9 cellular contexts compared by ENCODE assay signal in the genomic region with DNA sequence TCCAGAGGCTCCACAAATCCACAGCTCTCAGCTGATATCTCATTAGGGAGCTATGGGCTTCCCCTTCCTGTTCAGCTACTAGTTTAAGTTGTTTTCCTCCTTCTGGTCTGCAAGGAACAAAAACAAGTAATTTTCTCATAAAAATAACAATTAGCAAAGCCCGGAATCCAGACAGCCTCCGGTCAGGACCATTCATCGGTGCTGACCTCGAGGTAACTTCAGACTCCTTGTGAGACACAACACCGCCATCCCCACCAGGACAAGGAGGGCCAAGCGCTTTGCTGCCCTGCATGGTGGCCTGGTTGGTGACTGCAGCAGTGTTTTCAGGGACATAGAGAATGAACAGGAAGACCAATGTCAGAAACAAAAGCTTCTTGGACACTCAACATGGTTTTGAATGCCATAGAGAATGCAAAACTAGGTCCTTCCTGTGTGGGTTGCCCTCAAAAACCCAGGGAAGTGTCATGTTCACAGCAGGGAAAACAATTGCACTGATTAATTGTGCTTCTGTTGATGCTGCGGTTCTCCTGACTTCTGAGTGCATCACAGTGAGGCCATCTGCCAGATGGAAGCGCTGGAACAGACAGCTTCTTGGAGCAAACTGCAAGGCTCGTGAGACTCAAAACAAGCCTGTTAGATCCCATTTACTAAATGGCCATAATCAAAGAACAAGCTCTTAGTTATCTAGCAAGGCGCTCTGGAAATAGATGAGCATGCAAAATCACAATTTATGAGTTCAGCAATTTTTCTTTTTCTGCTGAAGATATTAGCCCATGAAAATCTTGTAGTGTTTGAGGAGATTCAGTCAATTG.
DNase-seq lines count a peak whose midpoint lies in the region; FAIRE-seq and TF ChIP-seq lines count a peak whose summit lies in the region.
"Had no signal": no experiment of that assay in that cellular context is flagged by ENCODE, and none has a peak within 500 bp of the region (broad histone marks: within the 10 kb centered on the region; RNA-seq: fewer than 3 reads in every experiment).

No MANE protein-coding gene starts in this region.

- peak; percentile 49 for DNase-seq in HT1080 (ENCODE audit: low read depth)
- peak; percentile 95 for DNase-seq in astrocyte (ENCODE audit: low read depth)
- peak; percentile 83 for DNase-seq in kidney
- DNase-seq in smooth muscle cell (lab: John Stamatoyannopoulos, UW; ENCODE audit: unreplicated experiment) = no peak
- no peak for DNase-seq in activated effector memory CD4-positive, alpha-beta T cell treated with anti-CD3 and anti-CD28 coated beads, Interleukin-2, amount 50 U/mL, for 16 hours
- no peak for DNase-seq in stimulated activated CD4-positive, alpha-beta T cell treated with anti-CD3 and anti-CD28 coated beads, Interleukin-15, amount 100 ng/mL, for 24 hours
- DNase-seq in SW 1271 (lab: John Stamatoyannopoulos, UW) = no peak
- DNase-seq in effector CD4-positive, alpha-beta T cell = no peak
- DNase-seq: Kasumi-1 had no signal

- H3F3A ChIP-seq in smooth muscle cell (ENCODE audit: low read depth) = peaks cover 11% of the 10 kb centered on the region

- H3K27ac Mint-ChIP-seq in astrocyte (ENCODE audit: unreplicated experiment) = peak overlapping the region; percentile 4

- H3K4me1 ChIP-seq in astrocyte (ENCODE audit: insufficient read depth, low read length) (peaks cover 44% of the 10 kb centered on the region), kidney (ENCODE audit: control insufficient read depth in 1 of 2, insufficient read depth in 1 of 2, low read depth in 1 of 2, low read length in 2 of 2) (peaks cover 52 to 74% of the 10 kb centered on the region in 2 donors), smooth muscle cell (ENCODE audit: low read depth) (no peaks in the 10 kb centered on the region)

- peaks cover 2% of the 10 kb centered on the region for H3K27me3 Mint-ChIP-seq in astrocyte (ENCODE audit: low read depth, unreplicated experiment)

- H3K36me3 ChIP-seq in astrocyte (ENCODE audit: insufficient read depth, low read length) (no peaks in the 10 kb centered on the region), kidney (ENCODE audit: control insufficient read depth in 1 of 2, insufficient read depth in 2 of 2, low read length in 2 of 2) (no peaks in the 10 kb centered on the region), smooth muscle cell (ENCODE audit: low read depth) (no peaks in the 10 kb centered on the region)

- H3K9me3 Mint-ChIP-seq in astrocyte (ENCODE audit: unreplicated experiment) = no peaks in the 10 kb centered on the region

- 69% methylated on average over 10 of the region's 10 CpGs for WGBS in smooth muscle cell (ENCODE audit: low lambda C conversion rate)

- H3K9ac ChIP-seq in astrocyte (ENCODE audit: low read length) (peak overlapping the region; percentile 40), kidney (ENCODE audit: low read length in 2 of 2) (no peak overlapping the region), smooth muscle cell (ENCODE audit: low read depth) (no peak overlapping the region)

- H3K79me2 ChIP-seq in astrocyte (ENCODE audit: insufficient read depth, low read length) (no peaks in the 10 kb centered on the region), smooth muscle cell (ENCODE audit: low read depth) (no peaks in the 10 kb centered on the region)

- TF ChIP-seq CTCF in astrocyte (IDR thresholded peaks at IDR 0.05; ENCODE audit: insufficient read depth, low read depth, low read length) = no peak
- no peak for TF ChIP-seq CTCF in kidney (IDR thresholded peaks at IDR 0.05; ENCODE audit: borderline replicate concordance, extremely low read depth, insufficient read depth)
- TF ChIP-seq CTCF in smooth muscle cell (IDR thresholded peaks at IDR 0.05; ENCODE audit: borderline replicate concordance, insufficient read depth, poor library complexity, severe bottlenecking) = no peak

- H2AFZ ChIP-seq in astrocyte (ENCODE audit: low read depth, low read length) (peak overlapping the region; percentile 37), smooth muscle cell (ENCODE audit: low read depth) (peak overlapping the region; percentile 65)

- peak overlapping the region; percentile 56 for H3K27ac ChIP-seq in astrocyte (ENCODE audit: low read depth, low read length)
- peak overlapping the region; percentile 47 to 84 for H3K27ac ChIP-seq in kidney (ENCODE audit: low read depth in 2 of 2, low read length in 2 of 2)
- peak overlapping the region; percentile 5 for H3K27ac ChIP-seq in smooth muscle cell (ENCODE audit: low read depth)

- H3K4me3 ChIP-seq in astrocyte (ENCODE audit: insufficient read depth, low read depth, low read length) (no peak overlapping the region), kidney (ENCODE audit: low read length in 2 of 2) (no peak overlapping the region), smooth muscle cell (no peak overlapping the region)

- no peaks in the 10 kb centered on the region for H3K27me3 ChIP-seq in astrocyte (ENCODE audit: insufficient read depth, low read length)
- H3K27me3 ChIP-seq in smooth muscle cell (ENCODE audit: low read depth) = no peaks in the 10 kb centered on the region

- H3K9me3 ChIP-seq in astrocyte (ENCODE audit: insufficient read depth, low read depth, low read length) = no peaks in the 10 kb centered on the region
- H3K9me3 ChIP-seq in kidney (ENCODE audit: control insufficient read depth in 1 of 2, low read length in 2 of 2) = no peaks in the 10 kb centered on the region
- no peaks in the 10 kb centered on the region for H3K9me3 ChIP-seq in smooth muscle cell (replicated peaks; ENCODE audit: low read depth)

- H4K20me1 ChIP-seq in astrocyte (ENCODE audit: insufficient read depth, low read length) (no peaks in the 10 kb centered on the region), smooth muscle cell (ENCODE audit: low read depth) (no peaks in the 10 kb centered on the region)

- H3K4me3 Mint-ChIP-seq in astrocyte (ENCODE audit: unreplicated experiment) = no peak overlapping the region

- intact Hi-C loops in kidney (cut with DNase I) = no loop called here

- H3K4me2 ChIP-seq in astrocyte (ENCODE audit: low read length) (peak overlapping the region; percentile 54), smooth muscle cell (no peak overlapping the region)

- no peaks in the 10 kb centered on the region for H3K36me3 Mint-ChIP-seq in astrocyte (ENCODE audit: low read depth, unreplicated experiment)

- peaks cover 36% of the 10 kb centered on the region for H3K4me1 Mint-ChIP-seq in astrocyte (ENCODE audit: low read depth, unreplicated experiment)

- FAIRE-seq in astrocyte (lab: Jason Lieb, UNC) = no peak
- no peak for FAIRE-seq in kidney (lab: Jason Lieb, UNC)

Comparison
In these comparisons a context has a peak if more than half of its experiments do, and no peak if none do; other contexts are left out.
1. DNase-seq: peak in HT1080 (single experiment), astrocyte (single experiment) and kidney (single experiment); none in smooth muscle cell (single experiment), activated effector memory CD4-positive, alpha-beta T cell treated with anti-CD3 and anti-CD28 coated beads, Interleukin-2, amount 50 U/mL, for 16 hours (single experiment), stimulated activated CD4-positive, alpha-beta T cell treated with anti-CD3 and anti-CD28 coated beads, Interleukin-15, amount 100 ng/mL, for 24 hours (single experiment), SW 1271 (0 of 2) and effector CD4-positive, alpha-beta T cell (single experiment).
2. H3K27ac ChIP-seq: peak in every context shown above with its lines; median percentile 66 in kidney; 56 in astrocyte; 5 in smooth muscle cell.